24 cellular contexts compared by ENCODE assay signal in the genomic region with DNA sequence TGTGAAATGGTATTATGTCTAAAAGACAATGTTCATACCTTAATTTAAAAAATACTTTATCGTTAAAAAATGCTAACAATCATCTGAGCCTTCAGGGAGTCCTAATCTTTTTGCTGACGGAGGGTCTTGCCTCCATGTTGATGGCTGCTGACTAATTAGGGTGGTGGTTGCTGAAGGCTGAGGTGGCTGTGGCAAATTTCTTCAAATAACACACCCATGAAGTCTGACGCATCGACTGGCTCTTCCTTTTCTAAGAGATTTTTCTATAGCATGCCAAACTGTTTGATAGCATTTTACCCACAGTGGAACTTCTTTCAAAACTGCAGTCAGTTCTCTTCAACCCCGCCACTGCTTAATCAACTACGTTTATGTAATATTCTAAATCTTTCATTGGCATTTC.
"Had no signal": no experiment of that assay in that cellular context is flagged by ENCODE, and none has a peak within 500 bp of the region (broad histone marks: within the 10 kb centered on the region; RNA-seq: fewer than 3 reads in every experiment).

No MANE protein-coding gene starts in this region.

- H3K27ac ChIP-seq: ascending aorta, VCaP had no signal

- H3K9me3 Mint-ChIP-seq: activated naive CD8-positive, alpha-beta T cell treated with anti-CD3 and anti-CD28 coated beads, Interleukin-2, amount 50 U/mL, for 24 hours had no signal

- H3K27me3 Mint-ChIP-seq: activated CD4-positive, alpha-beta memory T cell treated with anti-CD3 and anti-CD28 coated beads for 36 hours; activated CD4-positive, alpha-beta T cell treated with anti-CD3 and anti-CD28 coated beads, Interleukin-2, amount 10 ng/mL, durations not matched to agents 7 days and 5 days; activated naive CD8-positive, alpha-beta T cell treated with anti-CD3 and anti-CD28 coated beads, Interleukin-2, amount 50 U/mL, for 24 hours; brain had no signal

- H3K4me1 ChIP-seq: ascending aorta had no signal

- DNase-seq: activated CD4-positive, alpha-beta memory T cell treated with anti-CD3 and anti-CD28 coated beads for 36 hours; activated CD4-positive, alpha-beta T cell treated with anti-CD3 and anti-CD28 coated beads, Interleukin-2, amount 10 ng/mL, durations not matched to agents 7 days and 5 days; activated CD4-positive, CD25-positive, alpha-beta regulatory T cell; activated CD8-positive, alpha-beta memory T cell treated with anti-CD3 and anti-CD28 coated beads for 24 hours; activated effector memory CD4-positive, alpha-beta T cell treated with anti-CD3 and anti-CD28 coated beads, Interleukin-2, amount 50 U/mL, for 16 hours; activated naive CD4-positive, alpha-beta T cell treated with Interleukin-2 at 50 U/mL for 16 hours; activated naive CD8-positive, alpha-beta T cell treated with anti-CD3 and anti-CD28 coated beads, Interleukin-2, amount 50 U/mL, for 24 hours; activated T-cell treated with anti-CD3 and anti-CD28 coated beads, Interleukin-2, amount 50 U/mL, for 4 hours; amniotic stem cell; MM.1S; NCI-H1105 treated with DMSO at 0.1 percent for 48 hours; NCI-H1436 treated with DMSO at 0.1 percent for 48 hours; NCI-H187; NCI-H2081; NCI-H524; PC-3; SIG-M5; T-helper 2 cell; T1000 had no signal

- H3K36me3 ChIP-seq: ascending aorta had no signal

- H3K4me3 Mint-ChIP-seq: activated CD4-positive, alpha-beta memory T cell treated with anti-CD3 and anti-CD28 coated beads for 36 hours; activated CD4-positive, alpha-beta T cell treated with anti-CD3 and anti-CD28 coated beads, Interleukin-2, amount 10 ng/mL, durations not matched to agents 7 days and 5 days; activated naive CD8-positive, alpha-beta T cell treated with anti-CD3 and anti-CD28 coated beads, Interleukin-2, amount 50 U/mL, for 24 hours; activated T-cell treated with anti-CD3 and anti-CD28 coated beads, Interleukin-2, amount 50 U/mL, for 4 hours; brain had no signal

- H3K4me3 ChIP-seq: ascending aorta had no signal

- H3K27ac Mint-ChIP-seq: activated CD4-positive, alpha-beta memory T cell treated with anti-CD3 and anti-CD28 coated beads for 36 hours; activated naive CD4-positive, alpha-beta T cell treated with anti-CD3 and anti-CD28 coated beads, Interleukin-2, amount 50 U/mL, for 72 hours; activated naive CD8-positive, alpha-beta T cell treated with anti-CD3 and anti-CD28 coated beads, Interleukin-2, amount 50 U/mL, for 24 hours; brain had no signal

- ATAC-seq: activated naive CD4-positive, alpha-beta T cell treated with anti-CD3 and anti-CD28 coated beads, Interleukin-2, amount 50 U/mL, for 72 hours; activated naive CD8-positive, alpha-beta T cell treated with anti-CD3 and anti-CD28 coated beads, Interleukin-2, amount 50 U/mL, for 24 hours; activated T-cell treated with anti-CD3 and anti-CD28 coated beads, Interleukin-2, amount 50 U/mL, for 4 hours; PC-3 had no signal

- H3K27me3 ChIP-seq: ascending aorta had no signal

- FAIRE-seq: TTC549 had no signal
